Comparison of ENCODE assay signal across 19 cellular contexts in the genomic region with DNA sequence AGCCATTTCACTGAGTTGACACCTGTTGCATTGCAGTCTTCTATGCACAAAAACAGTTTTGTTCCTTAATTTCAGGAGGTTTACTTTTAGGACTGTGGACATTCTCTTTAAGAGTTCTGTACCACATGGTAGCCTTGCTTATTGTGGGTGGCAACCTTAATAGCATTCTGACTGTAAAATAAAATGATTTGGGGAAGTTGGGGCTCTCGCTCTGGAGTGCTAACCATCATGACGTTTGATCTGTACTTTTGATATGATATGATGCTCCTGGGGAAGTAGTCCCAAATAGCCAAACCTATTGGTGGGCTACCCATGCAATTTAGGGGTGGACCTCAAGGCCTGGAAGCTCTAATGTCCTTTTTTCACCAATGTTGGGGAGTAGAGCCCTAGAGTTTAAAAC. TPM values are rescaled to one million over a fixed set of nuclear protein-coding genes. Genes with fewer than 3 reads are reported as not detected.
A peak's percentile ranks its signal among the peaks of the same experiment; 100 is the strongest.
DNase-seq lines count a peak whose midpoint lies in the region; ATAC-seq and TF ChIP-seq lines count a peak whose summit lies in the region.
"Had no signal": no experiment of that assay in that cellular context is flagged by ENCODE, and none has a peak within 500 bp of the region (broad histone marks: within the 10 kb centered on the region; RNA-seq: fewer than 3 reads in every experiment).

No MANE protein-coding gene starts in this region.

- intact Hi-C loops in CD14-positive monocyte (cut with micrococcal nuclease) = loop anchor here in 1 of 2 donors (5.0 kb wide), 1 partner anchor 36 kb away; no protein-coding TSS in a partner anchor
- intact Hi-C loops in activated CD4-positive, alpha-beta memory T cell treated with anti-CD3 and anti-CD28 coated beads for 36 hours (cut with micrococcal nuclease) = loop anchor here (1.0 to 10.0 kb wide), 12 partner anchors 15 to 1236 kb away; partner anchors contain the start of gene FAM117B
- intact Hi-C loops in left lung (cut with DNase I) = no loop called here

- peaks cover 70% of the 10 kb centered on the region for H3K4me1 ChIP-seq in CD4-positive, CD25-positive, alpha-beta regulatory T cell (ENCODE audit: control insufficient read depth, insufficient read depth, low read length, poor library complexity, severe bottlenecking)
- H3K4me1 ChIP-seq in left lung = peaks cover 0 to 10% of the 10 kb centered on the region in 2 donors
- H3K4me1 ChIP-seq: ascending aorta had no signal

- no peaks in the 10 kb centered on the region for H3K36me3 Mint-ChIP-seq in CD14-positive monocyte
- H3K36me3 Mint-ChIP-seq in CD4-positive, CD25-positive, alpha-beta regulatory T cell = peaks cover 69% of the 10 kb centered on the region
- H3K36me3 Mint-ChIP-seq in activated CD4-positive, alpha-beta memory T cell treated with anti-CD3 and anti-CD28 coated beads for 36 hours = peaks cover 79% of the 10 kb centered on the region
- H3K36me3 Mint-ChIP-seq: type B pancreatic cell had no signal

- DNase-seq in CD14-positive monocyte (ENCODE audit: low spot score) (no peak), left lung (no peak), NCI-H2081 (lab: John Stamatoyannopoulos, UW) (no peak), substantia nigra (lab: John Stamatoyannopoulos, UW) (no peak)
- DNase-seq in CD4-positive, CD25-positive, alpha-beta regulatory T cell = no peak
- DNase-seq in activated CD4-positive, alpha-beta memory T cell treated with anti-CD3 and anti-CD28 coated beads for 36 hours = no peak
- DNase-seq: DMS153, NCI-H2029 treated with DMSO at 0.1 percent for 48 hours, NCI-H510A, spleen had no signal

- peak overlapping the region; percentile 99 for H3K4me3 ChIP-seq in CD4-positive, CD25-positive, alpha-beta regulatory T cell (ENCODE audit: low read depth, low read length)
- H3K4me3 ChIP-seq in left lung = no peak overlapping the region
- H3K4me3 ChIP-seq: ascending aorta had no signal

- peaks cover 0 to 6% (median 2%) of the 10 kb centered on the region in 7 donors for H3K9me3 Mint-ChIP-seq in CD14-positive monocyte
- peaks cover 0 to 9% (median 0%) of the 10 kb centered on the region in 7 donors for H3K9me3 Mint-ChIP-seq in CD4-positive, CD25-positive, alpha-beta regulatory T cell
- no peaks in the 10 kb centered on the region for H3K9me3 Mint-ChIP-seq in activated CD4-positive, alpha-beta memory T cell treated with anti-CD3 and anti-CD28 coated beads for 36 hours
- H3K9me3 Mint-ChIP-seq: type B pancreatic cell had no signal

- CTCF ChIA-PET in activated CD4-positive, alpha-beta memory T cell treated with anti-CD3 and anti-CD28 coated beads for 36 hours (lab: Charles Lee) = interaction anchor here (0.9 to 7.8 kb wide), 6 partner anchors 10 to 160 kb away, joined by 4 to 66 read pairs (median 22); no protein-coding TSS in a partner anchor

- no peaks in the 10 kb centered on the region for H3K27me3 ChIP-seq in CD4-positive, CD25-positive, alpha-beta regulatory T cell (ENCODE audit: control insufficient read depth, insufficient read depth, low read length)
- H3K27me3 ChIP-seq in left lung = no peaks in the 10 kb centered on the region
- H3K27me3 ChIP-seq: ascending aorta, spleen had no signal

- peaks cover 55% of the 10 kb centered on the region for H3K36me3 ChIP-seq in CD4-positive, CD25-positive, alpha-beta regulatory T cell (ENCODE audit: control insufficient read depth, insufficient read depth, low read length)
- no peaks in the 10 kb centered on the region for H3K36me3 ChIP-seq in left lung
- H3K36me3 ChIP-seq: ascending aorta, spleen had no signal

- TF ChIP-seq CTCF in CD14-positive monocyte (IDR thresholded peaks at IDR 0.05) (no peak), left lung (IDR thresholded peaks at IDR 0.05) (no peak)

- H3K27me3 Mint-ChIP-seq in CD14-positive monocyte (ENCODE audit: low read depth in 3 of 3) = peaks cover 1 to 4% (median 2%) of the 10 kb centered on the region in 3 donors
- no peaks in the 10 kb centered on the region for H3K27me3 Mint-ChIP-seq in CD4-positive, CD25-positive, alpha-beta regulatory T cell
- no peaks in the 10 kb centered on the region for H3K27me3 Mint-ChIP-seq in activated CD4-positive, alpha-beta memory T cell treated with anti-CD3 and anti-CD28 coated beads for 36 hours

- no peak for ATAC-seq in CD4-positive, CD25-positive, alpha-beta regulatory T cell (ENCODE audit: low read depth in 2 of 2)
- ATAC-seq in left lung (peak; percentile 46), HG02759 (IDR thresholded peaks at IDR 0.05; ENCODE audit: unreplicated experiment) (no peak), GM18498 (IDR thresholded peaks at IDR 0.05; ENCODE audit: unreplicated experiment) (no peak)

- H3K9me3 ChIP-seq in CD4-positive, CD25-positive, alpha-beta regulatory T cell (ENCODE audit: control insufficient read depth in 2 of 2, low read length in 2 of 2) = no peaks in the 10 kb centered on the region
- no peaks in the 10 kb centered on the region for H3K9me3 ChIP-seq in left lung
- H3K9me3 ChIP-seq: ascending aorta, spleen had no signal

- H3K4me1 Mint-ChIP-seq in CD14-positive monocyte = peaks cover 33% of the 10 kb centered on the region
- peaks cover 30 to 59% (median 39%) of the 10 kb centered on the region in 4 donors for H3K4me1 Mint-ChIP-seq in CD4-positive, CD25-positive, alpha-beta regulatory T cell
- H3K4me1 Mint-ChIP-seq in activated CD4-positive, alpha-beta memory T cell treated with anti-CD3 and anti-CD28 coated beads for 36 hours (ENCODE audit: low read depth) = peaks cover 75% of the 10 kb centered on the region

- H3K27ac ChIP-seq in CD4-positive, CD25-positive, alpha-beta regulatory T cell (ENCODE audit: insufficient read depth, low read length, poor library complexity, severe bottlenecking) = peak overlapping the region; percentile 95
- H3K27ac ChIP-seq in left lung = no peak overlapping the region
- H3K27ac ChIP-seq in substantia nigra (ENCODE audit: low read depth, low read length, poor library complexity, severe bottlenecking) = no peak overlapping the region

- POLR2A ChIA-PET in activated CD4-positive, alpha-beta memory T cell treated with anti-CD3 and anti-CD28 coated beads for 36 hours (lab: Charles Lee) = interaction anchor here (1.0 to 13.4 kb wide), 25 partner anchors 10 to 166 kb away, joined by 3 to 212 read pairs (median 16); partner anchors contain the start of genes CD28 and ICOS

- peak overlapping the region; percentile 45 to 47 for H3K4me3 Mint-ChIP-seq in CD14-positive monocyte
- peak overlapping the region; percentile 96 to 100 (median 98) for H3K4me3 Mint-ChIP-seq in CD4-positive, CD25-positive, alpha-beta regulatory T cell
- H3K4me3 Mint-ChIP-seq in activated CD4-positive, alpha-beta memory T cell treated with anti-CD3 and anti-CD28 coated beads for 36 hours = peak overlapping the region; percentile 92
- H3K4me3 Mint-ChIP-seq: type B pancreatic cell had no signal

- peak overlapping the region; percentile 82 to 95 (median 90) for H3K27ac Mint-ChIP-seq in CD14-positive monocyte
- H3K27ac Mint-ChIP-seq in CD4-positive, CD25-positive, alpha-beta regulatory T cell = peak overlapping the region; percentile 99
- peak overlapping the region; percentile 98 for H3K27ac Mint-ChIP-seq in activated CD4-positive, alpha-beta memory T cell treated with anti-CD3 and anti-CD28 coated beads for 36 hours
- H3K27ac Mint-ChIP-seq: progenitor cell of endocrine pancreas, type B pancreatic cell had no signal

RNA-seq across cellular contexts. Expression of gene CTLA4, which starts 3.4 kb away (rescaled TPM):
- polyA plus RNA-seq in CD14-positive monocyte = not detected
- 459 TPM for total RNA-seq in CD4-positive, CD25-positive, alpha-beta regulatory T cell
- 10 to 100 TPM; 52.1 to 79.2 (median 55.7) TPM for polyA plus RNA-seq in CD4-positive, CD25-positive, alpha-beta regulatory T cell
- total RNA-seq in activated CD4-positive, alpha-beta memory T cell treated with anti-CD3 and anti-CD28 coated beads for 36 hours = 100 to 1,000 TPM; 245 to 254 TPM
- total RNA-seq in left lung = 1 to 10 TPM in 1 of 2 donors, under 1 TPM in 1; 0.70 to 1.4 TPM
- total RNA-seq: ascending aorta, fibroblast of villous mesenchyme, MCF 10A, OCI-LY7, progenitor cell of endocrine pancreas had no signal
- polyA plus RNA-seq: BJ had no signal

Comparison
In these comparisons a context has a peak if more than half of its experiments do, and no peak if none do; other contexts are left out.
1. H3K4me3 Mint-ChIP-seq: peak in every context shown above with its lines; median percentile 98 in CD4-positive, CD25-positive, alpha-beta regulatory T cell; 92 in activated CD4-positive, alpha-beta memory T cell treated with anti-CD3 and anti-CD28 coated beads for 36 hours; 46 in CD14-positive monocyte.
2. RNA of gene CTLA4, which starts 3.4 kb away (total RNA-seq): 459 TPM in CD4-positive, CD25-positive, alpha-beta regulatory T cell (single experiment) and 245 to 254 TPM in activated CD4-positive, alpha-beta memory T cell treated with anti-CD3 and anti-CD28 coated beads for 36 hours; 0.70 to 1.4 TPM in left lung; every median in the first group is over 100 times any median in the second.
3. Peak in every context shown above with its lines, with median percentiles within 50 percentile points of each other: H3K27ac Mint-ChIP-seq.